21 cellular contexts compared by ENCODE assay signal in the genomic region with DNA sequence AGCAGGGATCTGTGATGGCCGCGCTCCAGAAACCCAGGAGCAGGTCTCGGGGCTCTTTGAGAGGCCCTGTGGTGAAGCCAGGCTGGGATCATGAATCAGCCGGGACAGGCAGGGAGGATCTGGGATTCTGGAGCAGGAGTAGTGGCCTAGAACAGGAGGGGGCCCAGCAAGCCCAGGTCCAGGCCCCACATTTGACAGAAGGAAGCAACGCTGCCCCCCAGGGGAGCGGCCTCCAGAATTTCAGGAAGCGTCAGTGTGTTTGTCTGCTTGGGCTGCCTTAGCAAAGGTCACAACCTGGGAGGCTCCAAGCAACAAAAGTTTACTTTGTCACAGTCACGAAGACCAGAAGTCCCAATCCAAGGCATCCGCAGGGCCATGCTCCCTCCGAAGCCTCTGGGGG. TPM values are rescaled to one million over a fixed set of nuclear protein-coding genes. Genes with fewer than 3 reads are reported as not detected.
DNase-seq lines count a peak whose midpoint lies in the region; ATAC-seq, FAIRE-seq and TF ChIP-seq lines count a peak whose summit lies in the region.
"Had no signal": no experiment of that assay in that cellular context is flagged by ENCODE, and none has a peak within 500 bp of the region (broad histone marks: within the 10 kb centered on the region; RNA-seq: fewer than 3 reads in every experiment).

No MANE protein-coding gene starts in this region.

- H3K9ac ChIP-seq in BLaER1 (no peak overlapping the region), H1 (replicated peaks in 1 of 4; ENCODE audit: extremely low read depth in 1 of 4, low read depth in 3 of 4, low read length in 3 of 4) (no peak overlapping the region)

- H3K4me1 ChIP-seq in BLaER1 (peaks cover 39% of the 10 kb centered on the region), H1 (replicated peaks in 1 of 4; ENCODE audit: control insufficient read depth in 3 of 4, insufficient read depth in 4 of 4, low read length in 3 of 4) (peaks cover 0 to 5% (median 2%) of the 10 kb centered on the region in 4 experiments; a peak in 4 of 7 replicates)

- H3K18ac ChIP-seq in H1 (ENCODE audit: extremely low read depth, low read length) = no peak overlapping the region

- CTCF ChIA-PET in H1 (lab: Charles Lee; ENCODE audit: partially characterized antibody) = interaction anchor here (0.9 to 7.5 kb wide), 7 partner anchors 8 to 207 kb away, joined by 3 to 141 read pairs (median 26); no protein-coding TSS in a partner anchor

- no peaks in the 10 kb centered on the region for H3K23me2 ChIP-seq in H1 (ENCODE audit: low read depth, low read length)

- H3K36me3 Mint-ChIP-seq in naive B cell = peaks cover 0 to 7% of the 10 kb centered on the region in 2 donors
- H3K36me3 Mint-ChIP-seq in stimulated activated naive B cell treated with anti-CD40 and anti-IgM and Interleukin-4, amounts not matched to agents 10 μg/mL and 1 μg/mL and 100 μg/mL, for 72 hours = no peaks in the 10 kb centered on the region
- H3K36me3 Mint-ChIP-seq: CD8-positive, alpha-beta T cell had no signal

- POLR2A ChIA-PET in H1 (lab: Charles Lee; ENCODE audit: partially characterized antibody) = no interaction called here

- peak overlapping the region; percentile 51; the same call in 1 of the 2 replicates for H3K27ac ChIP-seq in BLaER1
- no peak overlapping the region for H3K27ac ChIP-seq in H1 (ENCODE audit: low read depth, low read length)
- H3K27ac ChIP-seq: C4-2B had no signal

- peaks cover 0 to 5% (median 0%) of the 10 kb centered on the region in 7 donors for H3K9me3 Mint-ChIP-seq in naive B cell
- peaks cover 3 to 5% of the 10 kb centered on the region in 2 donors for H3K9me3 Mint-ChIP-seq in stimulated activated naive B cell treated with anti-CD40 and anti-IgM and Interleukin-4, amounts not matched to agents 10 μg/mL and 1 μg/mL and 100 μg/mL, for 72 hours
- H3K9me3 Mint-ChIP-seq: CD8-positive, alpha-beta T cell had no signal

- ATAC-seq in naive B cell (ENCODE audit: low read depth in 2 of 2) = no peak
- no peak for ATAC-seq in stimulated activated naive B cell treated with anti-CD40 and anti-IgM and Interleukin-4, amounts not matched to agents 10 μg/mL and 1 μg/mL and 100 μg/mL, for 72 hours (replicated peaks)
- ATAC-seq: CD8-positive, alpha-beta T cell; HCT116 had no signal

- DNase-seq in H1 (ENCODE audit: low read depth in 1 of 2, low spot score in 2 of 2) (no peak), naive B cell (no peak), amygdala (lab: John Stamatoyannopoulos, UW) (no peak), T1000 (lab: John Stamatoyannopoulos, UW) (no peak), GF-D8 (lab: John Stamatoyannopoulos, UW) (no peak)
- DNase-seq in stimulated activated naive B cell treated with anti-CD40 and anti-IgM and Interleukin-4, amounts not matched to agents 10 μg/mL and 1 μg/mL and 100 μg/mL, for 72 hours = no peak
- DNase-seq: 8988T; AML-193; CD8-positive, alpha-beta T cell; COR-L47; DMS153; DMS79 treated with DMSO at 0.1 percent for 48 hours; EL; GDM1; IMR-90; KBM-7 had no signal

- no peaks in the 10 kb centered on the region for H3K79me1 ChIP-seq in H1 (ENCODE audit: low read depth, low read length)

- H3K4me1 Mint-ChIP-seq in naive B cell = peaks cover 32 to 50% (median 45%) of the 10 kb centered on the region in 3 donors
- peaks cover 39 to 40% of the 10 kb centered on the region in 2 donors for H3K4me1 Mint-ChIP-seq in stimulated activated naive B cell treated with anti-CD40 and anti-IgM and Interleukin-4, amounts not matched to agents 10 μg/mL and 1 μg/mL and 100 μg/mL, for 72 hours

- H3K9me3 ChIP-seq in BLaER1 = no peaks in the 10 kb centered on the region
- peaks cover 0 to 3% of the 10 kb centered on the region in 2 experiments; a peak in 1 of 4 replicates for H3K9me3 ChIP-seq in H1 (ENCODE audit: insufficient read depth in 2 of 2, low read depth in 1 of 2, low read length in 1 of 2)

- no peak for TF ChIP-seq POLR2A in H1 (IDR thresholded peaks at IDR 0.05; ENCODE audit: control extremely low read depth in 1 of 2, low read depth in 2 of 2, low read length in 2 of 2)

- TF ChIP-seq EP300 in H1 (IDR thresholded peaks at IDR 0.05; ENCODE audit: borderline replicate concordance in 1 of 2, low read depth in 2 of 2, low read length in 2 of 2) = no peak

- H3K4me3 Mint-ChIP-seq in naive B cell = no peak overlapping the region
- no peak overlapping the region for H3K4me3 Mint-ChIP-seq in stimulated activated naive B cell treated with anti-CD40 and anti-IgM and Interleukin-4, amounts not matched to agents 10 μg/mL and 1 μg/mL and 100 μg/mL, for 72 hours
- H3K4me3 Mint-ChIP-seq: CD8-positive, alpha-beta T cell had no signal

- H2BK15ac ChIP-seq in H1 (ENCODE audit: low read length) = no peak overlapping the region; the same call in 1 of the 2 replicates

- H4K8ac ChIP-seq in H1 (ENCODE audit: extremely low read depth, insufficient read depth, low read length) = no peak overlapping the region

- H3K4me2 ChIP-seq in BLaER1 (no peak overlapping the region; the same call in 1 of the 2 replicates), H1 (ENCODE audit: insufficient read depth in 1 of 2, low read depth in 2 of 2, low read length in 2 of 2) (no peak overlapping the region)

- no peak overlapping the region for H2BK120ac ChIP-seq in H1 (replicated peaks; ENCODE audit: low read depth, low read length)

- H2BK20ac ChIP-seq in H1 (ENCODE audit: low read length) = no peak overlapping the region

- no peak overlapping the region; the same call in 1 of the 2 replicates for H2BK5ac ChIP-seq in H1 (ENCODE audit: low read depth, low read length)

- no peak overlapping the region for H2AFZ ChIP-seq in H1 (ENCODE audit: low read length)

- H3K4me3 ChIP-seq in BLaER1 (no peak overlapping the region), H1 (ENCODE audit: extremely low read depth in 1 of 4, insufficient read depth in 2 of 4, low read depth in 3 of 4, low read length in 4 of 4) (no peak overlapping the region)

- H3K27me3 Mint-ChIP-seq in naive B cell = no peaks in the 10 kb centered on the region
- peaks cover 0 to 6% of the 10 kb centered on the region in 2 donors for H3K27me3 Mint-ChIP-seq in stimulated activated naive B cell treated with anti-CD40 and anti-IgM and Interleukin-4, amounts not matched to agents 10 μg/mL and 1 μg/mL and 100 μg/mL, for 72 hours

- H3K23ac ChIP-seq in H1 (ENCODE audit: insufficient read length) = no peak overlapping the region

- no peak overlapping the region for H4K5ac ChIP-seq in H1 (ENCODE audit: insufficient read length, low read depth, low read length)

- 84% methylated on average over 10 of the region's 10 CpGs; no CpG with 5 or more reads in 1 of the 2 experiments for WGBS in H1 (ENCODE audit: extremely low coverage in 1 of 2, insufficient coverage in 1 of 2, insufficient read length in 1 of 2, insufficient replicate concordance in 2 of 2, low coverage in 1 of 2, low lambda C conversion rate in 2 of 2, missing lambda C conversion rate in 1 of 2), 2 experiments

- no peak overlapping the region for H2AK5ac ChIP-seq in H1 (ENCODE audit: low read depth, low read length)

- H3K79me2 ChIP-seq in H1 (ENCODE audit: control insufficient read depth in 1 of 2, insufficient read depth in 2 of 2, low read length in 2 of 2) = no peaks in the 10 kb centered on the region

- H4K20me1 ChIP-seq in BLaER1 = no peaks in the 10 kb centered on the region
- no peaks in the 10 kb centered on the region for H4K20me1 ChIP-seq in H1 (replicated peaks in 1 of 2; ENCODE audit: control insufficient read depth in 1 of 2, insufficient read depth in 2 of 2, low read length in 2 of 2)

- H3K4ac ChIP-seq in H1 (replicated peaks; ENCODE audit: insufficient read length, low read depth, low read length) = no peak overlapping the region

- no peaks in the 10 kb centered on the region for H3K27me3 ChIP-seq in BLaER1
- H3K27me3 ChIP-seq in H1 (replicated peaks in 1 of 4; ENCODE audit: control insufficient read depth in 3 of 4, extremely low read depth in 1 of 4, insufficient read depth in 3 of 4, low read length in 3 of 4) = no peaks in the 10 kb centered on the region

- no peak for TF ChIP-seq CTCF in H1 (IDR thresholded peaks at IDR 0.05; ENCODE audit: control extremely low read depth in 1 of 3, insufficient read depth in 1 of 3, low read depth in 1 of 3, low read length in 3 of 3)

- no peak for TF ChIP-seq RAD21 in H1 (IDR thresholded peaks at IDR 0.05 in 1 of 2, conservative IDR thresholded peaks at IDR 0.05 in 1 of 2; ENCODE audit: low read depth in 2 of 2, low read length in 2 of 2)

- H2BK12ac ChIP-seq in H1 (ENCODE audit: low read depth, low read length) = 0 out of 2 replicates have a peak overlapping the region, but pooled peaks have one; percentile 17

- H3K14ac ChIP-seq in H1 (ENCODE audit: insufficient read length) = no peak overlapping the region

- no peak overlapping the region for H3K56ac ChIP-seq in H1 (replicated peaks; ENCODE audit: insufficient read length, low read depth, low read length)

- H3K27ac Mint-ChIP-seq in naive B cell = peak overlapping the region in 5 of 6 donors; percentile 14 to 95 (median 47)
- H3K27ac Mint-ChIP-seq in stimulated activated naive B cell treated with anti-CD40 and anti-IgM and Interleukin-4, amounts not matched to agents 10 μg/mL and 1 μg/mL and 100 μg/mL, for 72 hours = peak overlapping the region; percentile 38
- H3K27ac Mint-ChIP-seq: CD8-positive, alpha-beta T cell had no signal

- H3K36me3 ChIP-seq in BLaER1 = no peaks in the 10 kb centered on the region
- H3K36me3 ChIP-seq in H1 (ENCODE audit: control insufficient read depth in 2 of 4, insufficient read depth in 4 of 4, low read length in 3 of 4) = no peaks in the 10 kb centered on the region

- FAIRE-seq in H1 (lab: Jason Lieb, UNC) = no peak
- FAIRE-seq: D721Med, H54 had no signal

- no peak overlapping the region for H4K91ac ChIP-seq in H1 (replicated peaks; ENCODE audit: insufficient read length, low read length)

RNA-seq across cellular contexts. Expression of gene CLRN3, which starts 36.8 kb away (rescaled TPM):
- total RNA-seq in H1 (2021; fragmentation: NEBNext Ultra II Directional; extraction: Animal tissue kit (Norgen Biotek cat#: 25700)) = not detected in 2 replicates
- polyA plus RNA-seq in H1 (2011; rRNA removed) = not detected in 2 replicates
- polyA plus RNA-seq in H1 (2011; cell fraction: cytosol; rRNA removed) = not detected
- not detected for polyA plus RNA-seq in H1 (2011; cell fraction: nucleus; rRNA removed)
- not detected in 4 replicates for polyA plus RNA-seq in H1 (2012, experiment 1 of 2)
- not detected for polyA plus RNA-seq in H1 (2012, experiment 2 of 2)
- not detected for polyA plus RNA-seq in H1 (2013, experiment 1 of 2)
- not detected for polyA plus RNA-seq in H1 (2013, experiment 2 of 2)
- 0.16 TPM in 1 of 2 replicates, not detected in the other for polyA minus RNA-seq in H1 (2011; rRNA and poly(A)+ RNA removed)
- not detected for polyA minus RNA-seq in H1 (2011; cell fraction: cytosol; rRNA and poly(A)+ RNA removed)
- not detected for polyA minus RNA-seq in H1 (2011; cell fraction: nucleus; rRNA and poly(A)+ RNA removed)
- polyA plus RNA-seq in naive B cell (ENCODE audit: low read depth in 6 of 6) = not detected
- total RNA-seq: CD8-positive, alpha-beta T cell; IMR-90 had no signal
- polyA plus RNA-seq: IMR-90 had no signal

RNA-seq across cellular contexts. Expression of gene PTPRE, which starts 50.9 kb away (rescaled TPM):
- 0.54 and 0.69 TPM in 2 replicates for total RNA-seq in H1 (2021; fragmentation: NEBNext Ultra II Directional; extraction: Animal tissue kit (Norgen Biotek cat#: 25700))
- polyA plus RNA-seq in H1 (2011; rRNA removed) (0.33 and 0.52 TPM in 2 replicates), naive B cell (ENCODE audit: low read depth in 6 of 6) (10 to 100 TPM in 3 of 6 donors, 1 to 10 TPM in 3; 6.0 to 15.9 (median 9.9) TPM)
- 0.30 TPM for polyA plus RNA-seq in H1 (2011; cell fraction: cytosol; rRNA removed)
- 1.8 TPM for polyA plus RNA-seq in H1 (2011; cell fraction: nucleus; rRNA removed)
- 0.55 to 1.9 TPM (median 0.93 TPM) in 4 replicates for polyA plus RNA-seq in H1 (2012, experiment 1 of 2)
- 0.08 TPM for polyA plus RNA-seq in H1 (2012, experiment 2 of 2)
- 1.5 TPM for polyA plus RNA-seq in H1 (2013, experiment 1 of 2)
- polyA plus RNA-seq in H1 (2013, experiment 2 of 2) = 0.72 TPM
- polyA minus RNA-seq in H1 (2011; rRNA and poly(A)+ RNA removed) = 0.56 and 2.1 TPM in 2 replicates
- polyA minus RNA-seq in H1 (2011; cell fraction: cytosol; rRNA and poly(A)+ RNA removed) = 3.0 TPM
- polyA minus RNA-seq in H1 (2011; cell fraction: nucleus; rRNA and poly(A)+ RNA removed) = 1.7 TPM
